1 cellular context compared by ENCODE assay signal in the genomic region with DNA sequence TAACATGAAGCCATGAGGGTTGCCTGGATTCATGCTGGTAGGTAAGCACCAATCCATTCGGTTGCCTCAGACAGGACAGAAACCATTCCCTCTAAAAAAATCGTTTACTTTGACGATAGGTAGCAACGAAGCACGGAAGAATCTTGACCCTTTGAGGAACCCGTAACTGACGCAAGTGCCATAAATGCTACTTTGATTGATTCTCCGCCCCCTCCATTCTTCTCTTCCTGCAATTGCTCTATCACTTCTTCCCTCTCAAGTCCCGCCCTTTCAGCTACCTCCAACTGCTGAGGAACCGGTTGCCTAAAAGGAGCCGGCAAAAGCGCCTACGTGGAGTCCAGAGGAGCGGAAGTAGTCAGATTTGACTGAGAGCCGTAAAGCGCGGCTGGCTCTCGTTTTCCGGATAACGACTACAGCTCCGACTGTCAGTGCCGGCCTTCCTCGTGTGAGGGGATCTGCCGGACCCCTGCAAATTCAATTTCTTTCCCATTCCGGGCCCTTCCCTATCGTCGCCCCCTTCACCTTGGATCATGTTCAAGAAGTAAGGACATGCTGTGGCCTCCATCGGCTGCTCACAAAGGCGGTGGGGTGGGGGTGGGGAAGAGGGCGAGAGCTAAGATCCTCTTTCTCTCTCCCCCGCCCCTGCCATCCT.
TF ChIP-seq lines count a peak whose summit lies in the region.

TSS of gene MCTS1 (plus strand) at position 395 of the 652 bp plus-strand sequence. CDS start at position 531, 136 bp downstream.

TF ChIP-seq in HepG2, 621 proteins besides CTCF, POLR2A, EP300 and RAD21 (continued from another document and continues in another):
- TF ChIP-seq ZNF710 (CRISPR knock-in tag; IDR thresholded peaks at IDR 0.05; ENCODE audit: borderline replicate concordance), result peak; percentile 98
- TF ChIP-seq FOSL1 (CRISPR knock-in tag; IDR thresholded peaks at IDR 0.05; ENCODE audit: borderline replicate concordance), result no peak
- TF ChIP-seq ESRRA (CRISPR knock-in tag; IDR thresholded peaks at IDR 0.05; ENCODE audit: low read depth), result no peak
- no peak for TF ChIP-seq ZSCAN30 (CRISPR knock-in tag; IDR thresholded peaks at IDR 0.05)
- TF ChIP-seq FIP1L1 (IDR thresholded peaks at IDR 0.05; ENCODE audit: borderline replicate concordance, insufficient read depth, low read depth, low read length), result no peak
- TF ChIP-seq CCAR2 (optimal IDR thresholded peaks at IDR 0.05; ENCODE audit: low read depth, low read length), result no peak
- TF ChIP-seq, protein P1, sequence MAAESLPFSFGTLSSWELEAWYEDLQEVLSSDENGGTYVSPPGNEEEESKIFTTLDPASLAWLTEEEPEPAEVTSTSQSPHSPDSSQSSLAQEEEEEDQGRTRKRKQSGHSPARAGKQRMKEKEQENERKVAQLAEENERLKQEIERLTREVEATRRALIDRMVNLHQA (CRISPR knock-in tag; IDR thresholded peaks at IDR 0.05), result no peak
- TF ChIP-seq RBM39 (IDR thresholded peaks at IDR 0.05; ENCODE audit: low read depth, low read length, poor library complexity, severe bottlenecking), result no peak
- TF ChIP-seq KMT2A (CRISPR knock-in tag; IDR thresholded peaks at IDR 0.05), result 0 out of 2 replicates have a peak, but pooled peaks have one; percentile 22
- no peak for TF ChIP-seq RORA (CRISPR knock-in tag; IDR thresholded peaks at IDR 0.05)
- no peak for TF ChIP-seq TAF15 (IDR thresholded peaks at IDR 0.05; ENCODE audit: low read depth, low read length, poor library complexity, severe bottlenecking)
- TF ChIP-seq GZF1 (CRISPR knock-in tag; IDR thresholded peaks at IDR 0.05), result no peak
- TF ChIP-seq ZBTB21 (CRISPR knock-in tag; IDR thresholded peaks at IDR 0.05), result no peak
- no peak for TF ChIP-seq HNRNPLL (IDR thresholded peaks at IDR 0.05; ENCODE audit: low read depth, low read length, poor library complexity, severe bottlenecking)
- no peak for TF ChIP-seq ZNF567 (CRISPR knock-in tag; IDR thresholded peaks at IDR 0.05; ENCODE audit: borderline replicate concordance)
- TF ChIP-seq ZNF672 (CRISPR knock-in tag; IDR thresholded peaks at IDR 0.05), result no peak
- no peak for TF ChIP-seq PAWR (CRISPR knock-in tag; IDR thresholded peaks at IDR 0.05; ENCODE audit: borderline replicate concordance)
- no peak for TF ChIP-seq ZFP90 (CRISPR knock-in tag; IDR thresholded peaks at IDR 0.05; ENCODE audit: borderline replicate concordance)
- TF ChIP-seq PAF1 (CRISPR knock-in tag; IDR thresholded peaks at IDR 0.05), result no peak
- no peak for TF ChIP-seq ZNF101 (CRISPR knock-in tag; IDR thresholded peaks at IDR 0.05; ENCODE audit: borderline replicate concordance, low read depth)
- peak; percentile 47; the same call in 1 of the 2 replicates for TF ChIP-seq DMAP1 (CRISPR knock-in tag; IDR thresholded peaks at IDR 0.05)
- peak; percentile 83; the same call in 1 of the 2 replicates for TF ChIP-seq KDM5A (IDR thresholded peaks at IDR 0.05; ENCODE audit: borderline replicate concordance, low read length)
- peak; percentile 61 for TF ChIP-seq GABPA (IDR thresholded peaks at IDR 0.05; ENCODE audit: low read depth, low read length)
- TF ChIP-seq GABPA (CRISPR knock-in tag; IDR thresholded peaks at IDR 0.05; ENCODE audit: low read depth), result peak; percentile 92
- TF ChIP-seq ZNF33A (CRISPR knock-in tag; IDR thresholded peaks at IDR 0.05; ENCODE audit: borderline replicate concordance), result no peak
- no peak for TF ChIP-seq HOXA9 (CRISPR knock-in tag; IDR thresholded peaks at IDR 0.05; ENCODE audit: borderline replicate concordance)
- TF ChIP-seq BHLHE40 (IDR thresholded peaks at IDR 0.05; ENCODE audit: low read length), result no peak
- TF ChIP-seq ZSCAN22 (CRISPR knock-in tag; IDR thresholded peaks at IDR 0.05), result no peak
- no peak for TF ChIP-seq ZNF576 (CRISPR knock-in tag; IDR thresholded peaks at IDR 0.05)
- TF ChIP-seq, protein P2, sequence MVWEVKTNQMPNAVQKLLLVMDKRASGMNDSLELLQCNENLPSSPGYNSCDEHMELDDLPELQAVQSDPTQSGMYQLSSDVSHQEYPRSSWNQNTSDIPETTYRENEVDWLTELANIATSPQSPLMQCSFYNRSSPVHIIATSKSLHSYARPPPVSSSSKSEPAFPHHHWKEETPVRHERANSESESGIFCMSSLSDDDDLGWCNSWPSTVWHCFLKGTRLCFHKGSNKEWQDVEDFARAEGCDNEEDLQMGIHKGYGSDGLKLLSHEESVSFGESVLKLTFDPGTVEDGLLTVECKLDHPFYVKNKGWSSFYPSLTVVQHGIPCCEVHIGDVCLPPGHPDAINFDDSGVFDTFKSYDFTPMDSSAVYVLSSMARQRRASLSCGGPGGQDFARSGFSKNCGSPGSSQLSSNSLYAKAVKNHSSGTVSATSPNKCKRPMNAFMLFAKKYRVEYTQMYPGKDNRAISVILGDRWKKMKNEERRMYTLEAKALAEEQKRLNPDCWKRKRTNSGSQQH (CRISPR knock-in tag; IDR thresholded peaks at IDR 0.05; ENCODE audit: low read depth), result no peak
- no peak for TF ChIP-seq HOXA7 (CRISPR knock-in tag; IDR thresholded peaks at IDR 0.05)
- TF ChIP-seq IRF2 (CRISPR knock-in tag; IDR thresholded peaks at IDR 0.05), result peak; percentile 58; the same call in 1 of the 2 replicates
- no peak for TF ChIP-seq ZBTB44 (CRISPR knock-in tag; IDR thresholded peaks at IDR 0.05)
- TF ChIP-seq SMAD9 (CRISPR knock-in tag; IDR thresholded peaks at IDR 0.05), result no peak
- no peak for TF ChIP-seq SNAPC2 (CRISPR knock-in tag; IDR thresholded peaks at IDR 0.05)
- TF ChIP-seq CEBPB (IDR thresholded peaks at IDR 0.05; ENCODE audit: borderline replicate concordance, low read depth, low read length), result no peak
- peak; percentile 66 for TF ChIP-seq ZNF574 (CRISPR knock-in tag; IDR thresholded peaks at IDR 0.05)
- TF ChIP-seq CERS6 (CRISPR knock-in tag; IDR thresholded peaks at IDR 0.05), result no peak
- peak; percentile 73 for TF ChIP-seq CREM (IDR thresholded peaks at IDR 0.05)
- no peak for TF ChIP-seq CREM (CRISPR knock-in tag; IDR thresholded peaks at IDR 0.05)
- no peak for TF ChIP-seq ARNT2 (CRISPR knock-in tag; IDR thresholded peaks at IDR 0.05; ENCODE audit: low read depth)
- TF ChIP-seq, protein P3, sequence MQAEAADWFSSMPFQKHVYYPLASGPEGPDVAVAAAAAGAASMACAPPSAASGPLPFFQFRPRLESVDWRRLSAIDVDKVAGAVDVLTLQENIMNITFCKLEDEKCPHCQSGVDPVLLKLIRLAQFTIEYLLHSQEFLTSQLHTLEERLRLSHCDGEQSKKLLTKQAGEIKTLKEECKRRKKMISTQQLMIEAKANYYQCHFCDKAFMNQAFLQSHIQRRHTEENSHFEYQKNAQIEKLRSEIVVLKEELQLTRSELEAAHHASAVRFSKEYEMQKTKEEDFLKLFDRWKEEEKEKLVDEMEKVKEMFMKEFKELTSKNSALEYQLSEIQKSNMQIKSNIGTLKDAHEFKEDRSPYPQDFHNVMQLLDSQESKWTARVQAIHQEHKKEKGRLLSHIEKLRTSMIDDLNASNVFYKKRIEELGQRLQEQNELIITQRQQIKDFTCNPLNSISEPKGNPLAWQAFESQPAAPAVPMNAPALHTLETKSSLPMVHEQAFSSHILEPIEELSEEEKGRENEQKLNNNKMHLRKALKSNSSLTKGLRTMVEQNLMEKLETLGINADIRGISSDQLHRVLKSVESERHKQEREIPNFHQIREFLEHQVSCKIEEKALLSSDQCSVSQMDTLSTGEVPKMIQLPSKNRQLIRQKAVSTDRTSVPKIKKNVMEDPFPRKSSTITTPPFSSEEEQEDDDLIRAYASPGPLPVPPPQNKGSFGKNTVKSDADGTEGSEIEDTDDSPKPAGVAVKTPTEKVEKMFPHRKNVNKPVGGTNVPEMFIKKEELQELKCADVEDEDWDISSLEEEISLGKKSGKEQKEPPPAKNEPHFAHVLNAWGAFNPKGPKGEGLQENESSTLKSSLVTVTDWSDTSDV (CRISPR knock-in tag; IDR thresholded peaks at IDR 0.05), result no peak
- no peak for TF ChIP-seq SRF (IDR thresholded peaks at IDR 0.05; ENCODE audit: low read depth, low read length)
- TF ChIP-seq GMEB2 (CRISPR knock-in tag; IDR thresholded peaks at IDR 0.05; ENCODE audit: low read depth), result peak; percentile 31; the same call in 1 of the 2 replicates
- no peak for TF ChIP-seq ZNF570 (CRISPR knock-in tag; IDR thresholded peaks at IDR 0.05; ENCODE audit: borderline replicate concordance)
- TF ChIP-seq SP140L (CRISPR knock-in tag; IDR thresholded peaks at IDR 0.05; ENCODE audit: borderline replicate concordance), result no peak
- 0 out of 2 replicates have a peak, but pooled peaks have one; percentile 23 for TF ChIP-seq HDAC2 (CRISPR knock-in tag; IDR thresholded peaks at IDR 0.05)
- no peak for TF ChIP-seq FOXM1 (CRISPR knock-in tag; IDR thresholded peaks at IDR 0.05)
- no peak for TF ChIP-seq TOPORS (CRISPR knock-in tag; IDR thresholded peaks at IDR 0.05)
- no peak for TF ChIP-seq ZBTB1 (CRISPR knock-in tag; IDR thresholded peaks at IDR 0.05; ENCODE audit: borderline replicate concordance)
- TF ChIP-seq PHF20 (CRISPR knock-in tag; IDR thresholded peaks at IDR 0.05), result peak; percentile 77
- no peak for TF ChIP-seq LBX2 (CRISPR knock-in tag; IDR thresholded peaks at IDR 0.05; ENCODE audit: borderline replicate concordance)
- TF ChIP-seq MIER2 (CRISPR knock-in tag; IDR thresholded peaks at IDR 0.05), result peak; percentile 37; the same call in 1 of the 2 replicates
- TF ChIP-seq MTF2 (CRISPR knock-in tag; IDR thresholded peaks at IDR 0.05; ENCODE audit: borderline replicate concordance), result no peak
